Comparison of ENCODE assay signal across 8 cellular contexts in the genomic region with DNA sequence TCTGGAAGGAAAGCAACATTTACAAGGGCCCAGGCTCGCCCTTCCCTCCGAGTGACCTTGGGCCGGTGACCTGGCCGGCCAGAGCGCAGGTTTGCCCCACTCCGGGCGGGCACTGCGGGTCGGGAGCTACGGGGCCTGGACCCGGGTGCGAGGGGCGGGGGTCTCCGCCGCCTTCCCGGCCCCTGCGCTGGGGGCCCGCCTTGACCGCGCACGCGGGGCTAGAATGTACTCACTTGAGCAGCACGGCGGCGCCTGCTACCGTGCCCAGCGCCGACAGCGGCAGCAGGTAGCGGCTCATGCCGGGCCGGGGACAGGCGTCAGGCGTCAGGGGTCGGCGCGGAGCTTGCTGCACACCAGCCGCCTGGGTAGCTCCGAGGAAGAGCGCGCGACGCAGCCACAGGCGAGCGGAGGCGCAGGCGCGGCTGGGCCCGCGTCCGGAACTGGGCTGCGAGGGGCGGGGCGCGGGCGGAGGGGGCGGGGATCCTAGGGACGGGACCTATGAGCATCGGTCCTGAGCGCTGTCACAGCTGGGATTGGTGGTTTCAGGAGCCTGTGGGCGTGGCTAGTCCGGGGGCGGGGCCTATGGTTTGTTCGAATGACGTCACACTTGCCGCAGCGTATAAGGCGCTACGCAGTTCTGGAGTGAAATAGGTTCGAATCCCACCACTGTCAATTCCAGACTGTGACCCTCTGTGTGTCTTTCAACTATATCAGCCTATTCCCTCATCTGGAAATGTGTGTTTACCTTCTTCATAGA. TPM values are rescaled to one million over a fixed set of nuclear protein-coding genes. Genes with fewer than 3 reads are reported as not detected.
A peak's percentile ranks its signal among the peaks of the same experiment; 100 is the strongest.
DNase-seq lines count a peak whose midpoint lies in the region; ATAC-seq, FAIRE-seq and TF ChIP-seq lines count a peak whose summit lies in the region.

A gene with protein sequence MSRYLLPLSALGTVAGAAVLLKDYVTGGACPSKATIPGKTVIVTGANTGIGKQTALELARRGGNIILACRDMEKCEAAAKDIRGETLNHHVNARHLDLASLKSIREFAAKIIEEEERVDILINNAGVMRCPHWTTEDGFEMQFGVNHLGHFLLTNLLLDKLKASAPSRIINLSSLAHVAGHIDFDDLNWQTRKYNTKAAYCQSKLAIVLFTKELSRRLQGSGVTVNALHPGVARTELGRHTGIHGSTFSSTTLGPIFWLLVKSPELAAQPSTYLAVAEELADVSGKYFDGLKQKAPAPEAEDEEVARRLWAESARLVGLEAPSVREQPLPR (minus strand): TSS at position 414 of the 757 bp plus-strand sequence. CDS start 116 bp downstream, at position 298.

- H3K9ac ChIP-seq in Karpas-422 (ENCODE audit: low read length): peak within 1 kb of the TSS; percentile 78

- no peak for FAIRE-seq in RCC 7860 (lab: Jason Lieb, UNC)

- peaks cover 9% of the 10 kb centered on the region for H3K4me1 ChIP-seq in Karpas-422 (ENCODE audit: low read length)
- H3K4me1 ChIP-seq in esophagus squamous epithelium: peaks cover 6 to 35% (median 6%) of the 10 kb centered on the region in 3 donors

- no peaks in the 10 kb centered on the region for H3K27me3 ChIP-seq in Karpas-422 (ENCODE audit: low read length)
- peaks cover 0 to 23% (median 0%) of the 10 kb centered on the region in 4 donors for H3K27me3 ChIP-seq in esophagus squamous epithelium

- TF ChIP-seq CTCF in esophagus squamous epithelium (IDR thresholded peaks at IDR 0.05): no peak

- H3K9me3 ChIP-seq in Karpas-422 (ENCODE audit: low read length) (no peaks in the 10 kb centered on the region), esophagus squamous epithelium (no peaks in the 10 kb centered on the region)

- WGBS in esophagus squamous epithelium, 2 donors: 1 to 4% methylated on average over 16 to 19 of the region's 70 CpGs

- TF ChIP-seq POLR2A in esophagus squamous epithelium (IDR thresholded peaks at IDR 0.05): peak in 2 of 4 donors; percentile 51 to 56

- H3K27ac ChIP-seq in Karpas-422 (ENCODE audit: low read length) (no peak within 1 kb of the TSS; the same call in 1 of the 2 replicates), esophagus squamous epithelium (peak within 1 kb of the TSS; percentile 26 to 89 (median 77))

- H3K4me2 ChIP-seq in Karpas-422 (ENCODE audit: low read depth, low read length, poor library complexity, severe bottlenecking): peak within 1 kb of the TSS; percentile 63

- H3K36me3 Mint-ChIP-seq in activated T-cell treated with anti-CD3 and anti-CD28 coated beads, Interleukin-2, amount 50 U/mL, for 4 hours (ENCODE audit: insufficient read depth): peaks cover 11% of the 10 kb centered on the region

- intact Hi-C loops in esophagus squamous epithelium (cut with DNase I): no loop called here

- H3K4me3 ChIP-seq in Karpas-422 (ENCODE audit: low read length) (peak within 1 kb of the TSS; percentile 70), esophagus squamous epithelium (peak within 1 kb of the TSS; percentile 52 to 97 (median 88))

- H3K36me3 ChIP-seq in Karpas-422 (ENCODE audit: insufficient read depth, low read length) (no peaks in the 10 kb centered on the region; the same call in 1 of the 2 replicates), esophagus squamous epithelium (peaks cover 0 to 30% (median 8%) of the 10 kb centered on the region in 3 donors)

- peaks cover 12% of the 10 kb centered on the region; the same call in 1 of the 2 replicates for H4K20me1 ChIP-seq in Karpas-422 (ENCODE audit: insufficient read depth, low read depth, low read length)

- peaks cover 9% of the 10 kb centered on the region for H3K4me1 Mint-ChIP-seq in activated T-cell treated with anti-CD3 and anti-CD28 coated beads, Interleukin-2, amount 50 U/mL, for 4 hours (ENCODE audit: low read depth)

- H3K9me3 Mint-ChIP-seq in activated T-cell treated with anti-CD3 and anti-CD28 coated beads, Interleukin-2, amount 50 U/mL, for 4 hours: no peaks in the 10 kb centered on the region

- peaks cover 24% of the 10 kb centered on the region for H3K27me3 Mint-ChIP-seq in activated T-cell treated with anti-CD3 and anti-CD28 coated beads, Interleukin-2, amount 50 U/mL, for 4 hours (ENCODE audit: low read depth)

- H3K79me2 ChIP-seq in Karpas-422 (ENCODE audit: low read length): peaks cover 38% of the 10 kb centered on the region

- DNase-seq in DMS153 (lab: John Stamatoyannopoulos, UW): peak; percentile 93
- peak; percentile 99 for DNase-seq in Karpas-422
- DNase-seq in RCC 7860 (ENCODE audit: low spot score): peak; percentile 88
- peak; percentile 97 for DNase-seq in activated T-cell treated with anti-CD3 and anti-CD28 coated beads, Interleukin-2, amount 50 U/mL, for 4 hours
- DNase-seq in esophagus squamous epithelium (lab: John Stamatoyannopoulos, UW): peak; percentile 76
- DNase-seq in myocyte (ENCODE audit: low read depth): peak; percentile 80
- peak; percentile 100 for DNase-seq in stimulated activated CD8-positive, alpha-beta memory T cell treated with anti-CD3 and anti-CD28 coated beads, Interleukin-7, amount 100 ng/mL, for 24 hours (ENCODE audit: low read depth)

- no peaks in the 10 kb centered on the region for H3K9me2 ChIP-seq in Karpas-422 (replicated peaks; ENCODE audit: insufficient read depth, low read length)

- peak; percentile 91 for ATAC-seq in GM21737 (IDR thresholded peaks at IDR 0.05; ENCODE audit: unreplicated experiment)
- ATAC-seq in activated T-cell treated with anti-CD3 and anti-CD28 coated beads, Interleukin-2, amount 50 U/mL, for 4 hours: peak; percentile 99 to 100

- peak within 1 kb of the TSS; percentile 85 for H3K4me3 Mint-ChIP-seq in activated T-cell treated with anti-CD3 and anti-CD28 coated beads, Interleukin-2, amount 50 U/mL, for 4 hours

- H2AFZ ChIP-seq in Karpas-422 (ENCODE audit: low read length): no peak within 1 kb of the TSS

RNA-seq across cellular contexts. Expression of the gene that starts here (rescaled TPM):
- total RNA-seq in Karpas-422 (2014; rRNA removed; shearing (Covaris generic); ENCODE audit: low replicate concordance): 16.4 and 23.8 TPM in 2 replicates
- total RNA-seq in activated T-cell treated with anti-CD3 and anti-CD28 coated beads, Interleukin-2, amount 50 U/mL, for 4 hours: 10 to 100 TPM; 19.2 to 40.7 (median 19.5) TPM
- total RNA-seq in esophagus squamous epithelium (10 to 100 TPM; 32.2 to 68.0 (median 41.4) TPM), myocyte (4.9 and 9.4 TPM in 2 replicates)
- 9.3 TPM for polyA plus RNA-seq in myocyte (2012)
